ENCODE assay signal across 12 cellular contexts in the genomic region with DNA sequence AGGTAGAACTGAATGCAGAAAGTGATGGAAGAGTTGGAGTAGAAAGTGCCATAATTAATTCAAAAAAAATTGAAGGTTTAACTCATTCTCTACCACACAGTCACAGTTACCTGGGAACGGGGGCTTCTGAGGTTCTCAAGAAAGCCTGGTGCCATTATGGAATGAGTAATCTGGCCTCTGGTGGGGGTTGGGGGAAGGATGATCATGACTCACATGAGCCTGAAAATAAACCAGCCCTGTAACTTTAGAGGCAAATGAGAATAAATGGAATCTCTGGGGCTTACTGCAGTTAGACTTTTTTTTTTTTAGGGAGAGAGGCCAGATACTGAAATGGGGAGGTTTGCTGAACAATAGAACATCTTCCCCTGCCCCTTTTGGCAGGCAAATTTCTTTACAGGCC. TPM values are rescaled to one million over a fixed set of nuclear protein-coding genes. Genes with fewer than 3 reads are reported as not detected.
DNase-seq lines count a peak whose midpoint lies in the region; ATAC-seq and TF ChIP-seq lines count a peak whose summit lies in the region.
"Had no signal": no experiment of that assay in that cellular context is flagged by ENCODE, and none has a peak within 500 bp of the region (broad histone marks: within the 10 kb centered on the region; RNA-seq: fewer than 3 reads in every experiment).

No MANE protein-coding gene starts in this region.

- POLR2A ChIA-PET in WTC11 (lab: Charles Lee), result no interaction called here

- H3K4me2 ChIP-seq in mesenchymal stem cell (ENCODE audit: low read length, poor library complexity, severe bottlenecking), result no peak overlapping the region

- peak overlapping the region in 1 of 2 experiments; percentile 80 for H3K18ac ChIP-seq in mesenchymal stem cell (ENCODE audit: low read depth in 1 of 2, low read length in 2 of 2)

- H2BK5ac ChIP-seq in mesenchymal stem cell (ENCODE audit: low read depth, low read length, poor library complexity, severe bottlenecking), result no peak overlapping the region

- H3K4me1 Mint-ChIP-seq in WTC11, result peaks cover 29% of the 10 kb centered on the region

- no peaks in the 10 kb centered on the region for H3K9me3 Mint-ChIP-seq in WTC11

- CTCF ChIA-PET in WTC11 (lab: Charles Lee), result no interaction called here

- no peak overlapping the region for H3K14ac ChIP-seq in mesenchymal stem cell (ENCODE audit: low read length in 2 of 2)

- no peaks in the 10 kb centered on the region for H3K36me3 Mint-ChIP-seq in WTC11

- H3K9me3 ChIP-seq in mesenchymal stem cell (ENCODE audit: control insufficient read depth, low read length), result no peaks in the 10 kb centered on the region

- H3K27ac Mint-ChIP-seq in WTC11, result no peak overlapping the region

- H2BK15ac ChIP-seq in mesenchymal stem cell (ENCODE audit: low read depth, poor library complexity, severe bottlenecking), result no peak overlapping the region

- H3K23ac ChIP-seq in mesenchymal stem cell (ENCODE audit: low read length in 2 of 2), result no peak overlapping the region

- no peak overlapping the region for H4K8ac ChIP-seq in mesenchymal stem cell (ENCODE audit: low read length)

- H3K27me3 ChIP-seq in mesenchymal stem cell (ENCODE audit: control insufficient read depth in 1 of 2, insufficient read depth in 1 of 2, low read length in 2 of 2), result no peaks in the 10 kb centered on the region
- H3K27me3 ChIP-seq: cardiac muscle cell had no signal

- peaks cover 0 to 5% of the 10 kb centered on the region in 2 experiments for H3K36me3 ChIP-seq in mesenchymal stem cell (ENCODE audit: control insufficient read depth in 1 of 2, insufficient read depth in 2 of 2, low read depth in 1 of 2, low read length in 2 of 2)
- H3K36me3 ChIP-seq: cardiac muscle cell had no signal

- H3K4ac ChIP-seq in mesenchymal stem cell (ENCODE audit: low read depth in 1 of 2, low read length in 2 of 2), result peak overlapping the region in 1 of 2 experiments; percentile 60

- H3K9ac ChIP-seq in mesenchymal stem cell (ENCODE audit: low read length), result peak overlapping the region; percentile 80

- 13% methylated on average over 1 of the region's 1 CpG for whole genome bisulfite sequencing in mesenchymal stem cell

- no peak overlapping the region for H3K4me3 Mint-ChIP-seq in WTC11

- peak; percentile 82 for DNase-seq in AG08395 (ENCODE audit: low spot score)
- DNase-seq in astrocyte of the hippocampus (ENCODE audit: low read depth, low spot score), result peak; percentile 82
- DNase-seq in mesenchymal stem cell, result peak; percentile 82
- DNase-seq in left lobe of liver (ENCODE audit: low spot score), result no peak
- DNase-seq in WTC11 (ENCODE audit: low spot score), result no peak
- DNase-seq: NCI-H1417 treated with DMSO at 0.1 percent for 48 hours, posterior cingulate gyrus had no signal

- H2BK12ac ChIP-seq in mesenchymal stem cell (ENCODE audit: low read length in 2 of 2), result peak overlapping the region; percentile 38 to 66

- peaks cover 9% of the 10 kb centered on the region for H3K4me1 ChIP-seq in mesenchymal stem cell (ENCODE audit: control insufficient read depth, insufficient read depth, low read depth, low read length)

- ATAC-seq in HG03442 (IDR thresholded peaks at IDR 0.05; ENCODE audit: unreplicated experiment) (peak; percentile 61), left lobe of liver (no peak), HG03432 (IDR thresholded peaks at IDR 0.05; ENCODE audit: unreplicated experiment) (no peak), WTC11 (no peak), GM18517 (IDR thresholded peaks at IDR 0.05; ENCODE audit: unreplicated experiment) (no peak)
- ATAC-seq: Panc1 had no signal

- H3K27ac ChIP-seq in mesenchymal stem cell (ENCODE audit: low read length, poor library complexity, severe bottlenecking), result peak overlapping the region; percentile 48
- H3K27ac ChIP-seq: cardiac muscle cell had no signal

- H2AK5ac ChIP-seq in mesenchymal stem cell (ENCODE audit: low read length, severe bottlenecking), result peak overlapping the region; percentile 63

- no peaks in the 10 kb centered on the region; the same call in 1 of the 2 replicates for H3K27me3 Mint-ChIP-seq in WTC11 (ENCODE audit: low read depth)

- TF ChIP-seq CTCF in WTC11 (IDR thresholded peaks at IDR 0.05), result no peak

- H2BK120ac ChIP-seq in mesenchymal stem cell (ENCODE audit: low read depth, low read length), result no peak overlapping the region

- H2AFZ ChIP-seq in mesenchymal stem cell (ENCODE audit: low read depth, low read length), result no peak overlapping the region

- peaks cover 1% of the 10 kb centered on the region for H3K79me1 ChIP-seq in mesenchymal stem cell (replicated peaks; ENCODE audit: low read length, poor library complexity, severe bottlenecking)

- H4K91ac ChIP-seq in mesenchymal stem cell (ENCODE audit: low read length), result peak overlapping the region; percentile 95

- peak overlapping the region in 1 of 2 experiments; percentile 34 for H3K4me3 ChIP-seq in mesenchymal stem cell (ENCODE audit: insufficient read depth in 1 of 2, low read depth in 1 of 2, low read length in 2 of 2)
- H3K4me3 ChIP-seq: cardiac muscle cell had no signal

TF ChIP-seq in WTC11, 78 proteins besides CTCF, POLR2A, EP300 and RAD21:
- TF ChIP-seq, protein P1, sequence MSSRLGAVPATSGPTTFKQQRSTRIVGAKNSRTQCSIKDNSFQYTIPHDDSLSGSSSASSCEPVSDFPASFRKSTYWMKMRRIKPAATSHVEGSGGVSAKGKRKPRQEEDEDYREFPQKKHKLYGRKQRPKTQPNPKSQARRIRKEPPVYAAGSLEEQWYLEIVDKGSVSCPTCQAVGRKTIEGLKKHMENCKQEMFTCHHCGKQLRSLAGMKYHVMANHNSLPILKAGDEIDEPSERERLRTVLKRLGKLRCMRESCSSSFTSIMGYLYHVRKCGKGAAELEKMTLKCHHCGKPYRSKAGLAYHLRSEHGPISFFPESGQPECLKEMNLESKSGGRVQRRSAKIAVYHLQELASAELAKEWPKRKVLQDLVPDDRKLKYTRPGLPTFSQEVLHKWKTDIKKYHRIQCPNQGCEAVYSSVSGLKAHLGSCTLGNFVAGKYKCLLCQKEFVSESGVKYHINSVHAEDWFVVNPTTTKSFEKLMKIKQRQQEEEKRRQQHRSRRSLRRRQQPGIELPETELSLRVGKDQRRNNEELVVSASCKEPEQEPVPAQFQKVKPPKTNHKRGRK (CRISPR knock-in tag; IDR thresholded peaks at IDR 0.05; ENCODE audit: borderline replicate concordance), result no peak
- TF ChIP-seq CBFB (CRISPR knock-in tag; IDR thresholded peaks at IDR 0.05; ENCODE audit: low read depth) (no peak), MYBL2 (CRISPR knock-in tag; IDR thresholded peaks at IDR 0.05) (no peak), ELF4 (CRISPR knock-in tag; IDR thresholded peaks at IDR 0.05; ENCODE audit: low read depth) (no peak), NR1H2 (CRISPR knock-in tag; IDR thresholded peaks at IDR 0.05) (no peak), JUN (CRISPR knock-in tag; IDR thresholded peaks at IDR 0.05) (no peak), TCF7 (CRISPR knock-in tag; IDR thresholded peaks at IDR 0.05; ENCODE audit: low read depth) (no peak)
- TF ChIP-seq, protein P2, sequence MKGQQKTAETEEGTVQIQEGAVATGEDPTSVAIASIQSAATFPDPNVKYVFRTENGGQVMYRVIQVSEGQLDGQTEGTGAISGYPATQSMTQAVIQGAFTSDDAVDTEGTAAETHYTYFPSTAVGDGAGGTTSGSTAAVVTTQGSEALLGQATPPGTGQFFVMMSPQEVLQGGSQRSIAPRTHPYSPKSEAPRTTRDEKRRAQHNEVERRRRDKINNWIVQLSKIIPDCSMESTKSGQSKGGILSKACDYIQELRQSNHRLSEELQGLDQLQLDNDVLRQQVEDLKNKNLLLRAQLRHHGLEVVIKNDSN (CRISPR knock-in tag; IDR thresholded peaks at IDR 0.05), result no peak
- TF ChIP-seq, protein P3, sequence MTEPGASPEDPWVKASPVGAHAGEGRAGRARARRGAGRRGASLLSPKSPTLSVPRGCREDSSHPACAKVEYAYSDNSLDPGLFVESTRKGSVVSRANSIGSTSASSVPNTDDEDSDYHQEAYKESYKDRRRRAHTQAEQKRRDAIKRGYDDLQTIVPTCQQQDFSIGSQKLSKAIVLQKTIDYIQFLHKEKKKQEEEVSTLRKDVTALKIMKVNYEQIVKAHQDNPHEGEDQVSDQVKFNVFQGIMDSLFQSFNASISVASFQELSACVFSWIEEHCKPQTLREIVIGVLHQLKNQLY (CRISPR knock-in tag; IDR thresholded peaks at IDR 0.05), result no peak
- TF ChIP-seq, protein P4, sequence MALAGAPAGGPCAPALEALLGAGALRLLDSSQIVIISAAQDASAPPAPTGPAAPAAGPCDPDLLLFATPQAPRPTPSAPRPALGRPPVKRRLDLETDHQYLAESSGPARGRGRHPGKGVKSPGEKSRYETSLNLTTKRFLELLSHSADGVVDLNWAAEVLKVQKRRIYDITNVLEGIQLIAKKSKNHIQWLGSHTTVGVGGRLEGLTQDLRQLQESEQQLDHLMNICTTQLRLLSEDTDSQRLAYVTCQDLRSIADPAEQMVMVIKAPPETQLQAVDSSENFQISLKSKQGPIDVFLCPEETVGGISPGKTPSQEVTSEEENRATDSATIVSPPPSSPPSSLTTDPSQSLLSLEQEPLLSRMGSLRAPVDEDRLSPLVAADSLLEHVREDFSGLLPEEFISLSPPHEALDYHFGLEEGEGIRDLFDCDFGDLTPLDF (CRISPR knock-in tag; IDR thresholded peaks at IDR 0.05), result no peak
- TF ChIP-seq, protein P5, sequence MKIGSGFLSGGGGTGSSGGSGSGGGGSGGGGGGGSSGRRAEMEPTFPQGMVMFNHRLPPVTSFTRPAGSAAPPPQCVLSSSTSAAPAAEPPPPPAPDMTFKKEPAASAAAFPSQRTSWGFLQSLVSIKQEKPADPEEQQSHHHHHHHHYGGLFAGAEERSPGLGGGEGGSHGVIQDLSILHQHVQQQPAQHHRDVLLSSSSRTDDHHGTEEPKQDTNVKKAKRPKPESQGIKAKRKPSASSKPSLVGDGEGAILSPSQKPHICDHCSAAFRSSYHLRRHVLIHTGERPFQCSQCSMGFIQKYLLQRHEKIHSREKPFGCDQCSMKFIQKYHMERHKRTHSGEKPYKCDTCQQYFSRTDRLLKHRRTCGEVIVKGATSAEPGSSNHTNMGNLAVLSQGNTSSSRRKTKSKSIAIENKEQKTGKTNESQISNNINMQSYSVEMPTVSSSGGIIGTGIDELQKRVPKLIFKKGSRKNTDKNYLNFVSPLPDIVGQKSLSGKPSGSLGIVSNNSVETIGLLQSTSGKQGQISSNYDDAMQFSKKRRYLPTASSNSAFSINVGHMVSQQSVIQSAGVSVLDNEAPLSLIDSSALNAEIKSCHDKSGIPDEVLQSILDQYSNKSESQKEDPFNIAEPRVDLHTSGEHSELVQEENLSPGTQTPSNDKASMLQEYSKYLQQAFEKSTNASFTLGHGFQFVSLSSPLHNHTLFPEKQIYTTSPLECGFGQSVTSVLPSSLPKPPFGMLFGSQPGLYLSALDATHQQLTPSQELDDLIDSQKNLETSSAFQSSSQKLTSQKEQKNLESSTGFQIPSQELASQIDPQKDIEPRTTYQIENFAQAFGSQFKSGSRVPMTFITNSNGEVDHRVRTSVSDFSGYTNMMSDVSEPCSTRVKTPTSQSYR (CRISPR knock-in tag; IDR thresholded peaks at IDR 0.05), result no peak

RNA-seq across cellular contexts. Expression of a gene that starts 55.3 kb away (rescaled TPM):
- polyA plus RNA-seq in mesenchymal stem cell (2013, experiment 1 of 2), result 4.4 TPM
- polyA plus RNA-seq in mesenchymal stem cell (2013, experiment 2 of 2), result 4.6 TPM
- 2.9 TPM for total RNA-seq in left lobe of liver
- 4.1 to 8.2 TPM (median 8.0 TPM) in 3 replicates for total RNA-seq in WTC11 (2021)

Comparison
In these comparisons a context has a peak if more than half of its experiments do, and no peak if none do; other contexts are left out.
1. DNase-seq: peak in AG08395 (single experiment), astrocyte of the hippocampus (single experiment) and mesenchymal stem cell (single experiment); none in left lobe of liver (single experiment) and WTC11 (single experiment).